ENCODE assay signal across 11 cellular contexts in the genomic region with DNA sequence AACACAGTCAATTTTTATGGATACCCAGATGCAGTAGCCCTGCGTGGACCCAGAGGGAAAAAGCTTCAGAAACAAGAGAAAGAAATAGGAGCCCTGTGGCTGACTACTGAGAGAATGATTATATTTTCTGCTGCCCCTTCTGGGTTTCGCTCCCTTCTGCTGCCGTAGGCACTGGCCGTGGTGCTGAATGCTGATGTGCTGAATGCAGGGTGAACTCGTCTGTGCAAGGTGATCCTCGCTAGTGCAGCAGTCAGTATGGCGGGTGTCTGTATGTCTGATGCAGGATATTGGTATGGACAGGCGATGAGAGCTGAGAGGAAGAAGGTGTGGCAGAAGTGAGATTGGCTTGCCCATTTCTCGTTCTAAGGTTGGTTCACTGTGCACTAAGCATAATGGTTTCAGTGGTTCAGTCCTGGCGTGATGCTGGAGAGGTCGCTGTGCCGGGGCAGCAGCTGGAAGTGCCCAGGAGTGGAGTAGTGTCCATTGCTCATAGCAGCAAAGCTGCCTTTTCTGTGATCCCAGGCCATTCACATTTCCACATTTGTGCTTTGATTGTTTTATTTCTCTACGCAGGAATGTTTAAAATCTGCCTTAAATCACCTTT.
DNase-seq lines count a peak whose midpoint lies in the region; ATAC-seq and TF ChIP-seq lines count a peak whose summit lies in the region.
"Had no signal": no experiment of that assay in that cellular context is flagged by ENCODE, and none has a peak within 500 bp of the region (broad histone marks: within the 10 kb centered on the region; RNA-seq: fewer than 3 reads in every experiment).

No MANE protein-coding gene starts in this region.

- no peak overlapping the region for H3K9ac ChIP-seq in liver (ENCODE audit: low read depth in 1 of 2, low read length in 2 of 2)

- H3K27me3 Mint-ChIP-seq in brain, result peaks cover 5% of the 10 kb centered on the region
- peaks cover 22% of the 10 kb centered on the region for H3K27me3 Mint-ChIP-seq in activated T-cell treated with anti-CD3 and anti-CD28 coated beads, Interleukin-2, amount 50 U/mL, for 72 hours (ENCODE audit: low read depth)

- no peak for TF ChIP-seq RAD21 in liver (IDR thresholded peaks at IDR 0.05)

- H3K27ac ChIP-seq in liver (ENCODE audit: low read depth in 1 of 2, low read length in 2 of 2), result no peak overlapping the region
- H3K27ac ChIP-seq: spleen had no signal

- DNase-seq in GM04504 (ENCODE audit: low read depth) (peak; percentile 12), MG63 (peak; percentile 25)
- DNase-seq in activated T-cell treated with anti-CD3 and anti-CD28 coated beads, Interleukin-2, amount 50 U/mL, for 72 hours, result no peak
- DNase-seq: activated CD8-positive, alpha-beta memory T cell treated with anti-CD3 and anti-CD28 coated beads, Interleukin-2, amount 50 U/mL, for 4 hours; NCI-H510A; spleen had no signal

- ATAC-seq in HG03095 (IDR thresholded peaks at IDR 0.05; ENCODE audit: unreplicated experiment), result no peak
- ATAC-seq in activated T-cell treated with anti-CD3 and anti-CD28 coated beads, Interleukin-2, amount 50 U/mL, for 72 hours (replicated peaks in 1 of 2), result no peak
- no peak for ATAC-seq in HG03039 (IDR thresholded peaks at IDR 0.05; ENCODE audit: unreplicated experiment)
- no peak for ATAC-seq in GM19035 (IDR thresholded peaks at IDR 0.05; ENCODE audit: unreplicated experiment)

- H3K9me3 ChIP-seq in MG63, result no peaks in the 10 kb centered on the region
- peaks cover 0 to 1% (median 0%) of the 10 kb centered on the region in 4 donors for H3K9me3 ChIP-seq in liver (ENCODE audit: control insufficient read depth in 4 of 4, low read length in 3 of 4)
- H3K9me3 ChIP-seq: spleen had no signal

- no peak for TF ChIP-seq CTCF in brain (conservative IDR thresholded peaks at IDR 0.05)
- no peak for TF ChIP-seq CTCF in liver (IDR thresholded peaks at IDR 0.05; ENCODE audit: low read depth, low read length, missing input control)

- H3K36me3 Mint-ChIP-seq in brain, result no peaks in the 10 kb centered on the region
- no peaks in the 10 kb centered on the region for H3K36me3 Mint-ChIP-seq in activated T-cell treated with anti-CD3 and anti-CD28 coated beads, Interleukin-2, amount 50 U/mL, for 72 hours (ENCODE audit: insufficient read depth in 2 of 2)

- peaks cover 48% of the 10 kb centered on the region for H3K4me1 Mint-ChIP-seq in brain
- no peaks in the 10 kb centered on the region for H3K4me1 Mint-ChIP-seq in activated T-cell treated with anti-CD3 and anti-CD28 coated beads, Interleukin-2, amount 50 U/mL, for 72 hours (ENCODE audit: low read depth)

- WGBS in liver, result 41% methylated on average over 13 of the region's 13 CpGs

- no peaks in the 10 kb centered on the region for H3K36me3 ChIP-seq in MG63
- H3K36me3 ChIP-seq in liver (ENCODE audit: control insufficient read depth in 4 of 4, insufficient read depth in 3 of 4, low read depth in 1 of 4, low read length in 3 of 4), result no peaks in the 10 kb centered on the region
- H3K36me3 ChIP-seq: spleen had no signal

- peak overlapping the region in 3 of 5 experiments; percentile 4 to 57 (median 16) for H3K4me3 Mint-ChIP-seq in brain
- no peak overlapping the region for H3K4me3 Mint-ChIP-seq in activated T-cell treated with anti-CD3 and anti-CD28 coated beads, Interleukin-2, amount 50 U/mL, for 72 hours

- peak overlapping the region in 2 of 5 experiments; percentile 53 to 78 for H3K27ac Mint-ChIP-seq in brain
- H3K27ac Mint-ChIP-seq in activated T-cell treated with anti-CD3 and anti-CD28 coated beads, Interleukin-2, amount 50 U/mL, for 72 hours, result no peak overlapping the region

- peaks cover 0 to 2% (median 0%) of the 10 kb centered on the region in 5 experiments for H3K9me3 Mint-ChIP-seq in brain
- H3K9me3 Mint-ChIP-seq in activated T-cell treated with anti-CD3 and anti-CD28 coated beads, Interleukin-2, amount 50 U/mL, for 72 hours, result peaks cover 0 to 2% of the 10 kb centered on the region in 2 donors

- H3K27me3 ChIP-seq in MG63, result 0 out of 2 replicates have a peak, but pooled peaks cover under 1% of the 10 kb centered on the region
- no peaks in the 10 kb centered on the region for H3K27me3 ChIP-seq in liver (ENCODE audit: control insufficient read depth in 4 of 4, insufficient read depth in 4 of 4, low read length in 3 of 4)

- H3K4me1 ChIP-seq in liver (ENCODE audit: control insufficient read depth in 4 of 4, insufficient read depth in 4 of 4, low read length in 3 of 4), result no peaks in the 10 kb centered on the region
- H3K4me1 ChIP-seq: spleen had no signal

- H3K4me3 ChIP-seq in MG63 (no peak overlapping the region), liver (ENCODE audit: low read depth in 1 of 3, low read length in 3 of 3) (no peak overlapping the region)
- H3K4me3 ChIP-seq: spleen had no signal

TF ChIP-seq in liver, 16 proteins besides CTCF, POLR2A, EP300 and RAD21:
- TF ChIP-seq HNF4A (conservative IDR thresholded peaks at IDR 0.05), result no peak
- TF ChIP-seq, protein P1, sequence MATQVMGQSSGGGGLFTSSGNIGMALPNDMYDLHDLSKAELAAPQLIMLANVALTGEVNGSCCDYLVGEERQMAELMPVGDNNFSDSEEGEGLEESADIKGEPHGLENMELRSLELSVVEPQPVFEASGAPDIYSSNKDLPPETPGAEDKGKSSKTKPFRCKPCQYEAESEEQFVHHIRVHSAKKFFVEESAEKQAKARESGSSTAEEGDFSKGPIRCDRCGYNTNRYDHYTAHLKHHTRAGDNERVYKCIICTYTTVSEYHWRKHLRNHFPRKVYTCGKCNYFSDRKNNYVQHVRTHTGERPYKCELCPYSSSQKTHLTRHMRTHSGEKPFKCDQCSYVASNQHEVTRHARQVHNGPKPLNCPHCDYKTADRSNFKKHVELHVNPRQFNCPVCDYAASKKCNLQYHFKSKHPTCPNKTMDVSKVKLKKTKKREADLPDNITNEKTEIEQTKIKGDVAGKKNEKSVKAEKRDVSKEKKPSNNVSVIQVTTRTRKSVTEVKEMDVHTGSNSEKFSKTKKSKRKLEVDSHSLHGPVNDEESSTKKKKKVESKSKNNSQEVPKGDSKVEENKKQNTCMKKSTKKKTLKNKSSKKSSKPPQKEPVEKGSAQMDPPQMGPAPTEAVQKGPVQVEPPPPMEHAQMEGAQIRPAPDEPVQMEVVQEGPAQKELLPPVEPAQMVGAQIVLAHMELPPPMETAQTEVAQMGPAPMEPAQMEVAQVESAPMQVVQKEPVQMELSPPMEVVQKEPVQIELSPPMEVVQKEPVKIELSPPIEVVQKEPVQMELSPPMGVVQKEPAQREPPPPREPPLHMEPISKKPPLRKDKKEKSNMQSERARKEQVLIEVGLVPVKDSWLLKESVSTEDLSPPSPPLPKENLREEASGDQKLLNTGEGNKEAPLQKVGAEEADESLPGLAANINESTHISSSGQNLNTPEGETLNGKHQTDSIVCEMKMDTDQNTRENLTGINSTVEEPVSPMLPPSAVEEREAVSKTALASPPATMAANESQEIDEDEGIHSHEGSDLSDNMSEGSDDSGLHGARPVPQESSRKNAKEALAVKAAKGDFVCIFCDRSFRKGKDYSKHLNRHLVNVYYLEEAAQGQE (IDR thresholded peaks at IDR 0.05), result peak; percentile 97

Comparison
In these comparisons a context has a peak if more than half of its experiments do, and no peak if none do; other contexts are left out.
1. DNase-seq: peak in GM04504 (single experiment) and MG63 (single experiment); none in activated T-cell treated with anti-CD3 and anti-CD28 coated beads, Interleukin-2, amount 50 U/mL, for 72 hours (0 of 2).
2. H3K4me3 Mint-ChIP-seq: peak in brain (3 of 5); none in activated T-cell treated with anti-CD3 and anti-CD28 coated beads, Interleukin-2, amount 50 U/mL, for 72 hours (0 of 2).